Comparison of ENCODE assay signal across 22 cellular contexts in the genomic region with DNA sequence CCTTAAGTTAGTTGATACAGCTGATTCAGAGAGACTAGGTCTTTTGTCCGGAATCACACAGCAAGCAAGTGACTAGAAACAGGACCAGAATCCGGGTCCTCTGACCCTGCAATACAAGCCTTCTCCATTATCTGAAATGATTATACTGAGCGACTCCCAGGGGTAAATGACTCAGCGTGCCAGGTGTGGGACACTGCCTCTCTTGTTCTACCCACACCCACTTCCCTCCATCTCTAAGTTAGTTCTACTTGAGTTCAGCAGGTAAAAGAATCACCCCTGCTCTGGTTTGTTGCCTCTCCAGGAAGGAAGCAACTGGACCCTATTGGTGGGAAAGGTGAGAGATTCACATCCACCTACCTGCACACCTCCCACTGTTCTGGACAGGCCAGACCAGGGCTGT.
DNase-seq lines count a peak whose midpoint lies in the region; ATAC-seq, FAIRE-seq and TF ChIP-seq lines count a peak whose summit lies in the region.
"Had no signal": no experiment of that assay in that cellular context is flagged by ENCODE, and none has a peak within 500 bp of the region (broad histone marks: within the 10 kb centered on the region; RNA-seq: fewer than 3 reads in every experiment).

No MANE protein-coding gene starts in this region.

- no peak overlapping the region for H4K5ac ChIP-seq in H1 (ENCODE audit: insufficient read length, low read depth, low read length)

- TF ChIP-seq POLR2A in H1 (IDR thresholded peaks at IDR 0.05; ENCODE audit: control extremely low read depth in 1 of 2, low read depth in 2 of 2, low read length in 2 of 2): no peak

- no peak overlapping the region for H3K14ac ChIP-seq in H1 (ENCODE audit: insufficient read length)
- H3K14ac ChIP-seq in mesenchymal stem cell (ENCODE audit: low read length in 2 of 2): no peak overlapping the region

- H3K4me1 ChIP-seq in H1 (replicated peaks in 1 of 4; ENCODE audit: control insufficient read depth in 3 of 4, insufficient read depth in 4 of 4, low read length in 3 of 4): peaks cover 14 to 30% (median 20%) of the 10 kb centered on the region in 4 experiments
- peaks cover 21% of the 10 kb centered on the region for H3K4me1 ChIP-seq in mesenchymal stem cell (ENCODE audit: control insufficient read depth, insufficient read depth, low read depth, low read length)
- H3K4me1 ChIP-seq: left lung, uterus had no signal

- H2BK20ac ChIP-seq in H1 (ENCODE audit: low read length): no peak overlapping the region

- H3K4me2 ChIP-seq in H1 (ENCODE audit: insufficient read depth in 1 of 2, low read depth in 2 of 2, low read length in 2 of 2) (no peak overlapping the region), mesenchymal stem cell (ENCODE audit: low read length, poor library complexity, severe bottlenecking) (no peak overlapping the region)

- no peaks in the 10 kb centered on the region for H3K79me2 ChIP-seq in H1 (ENCODE audit: control insufficient read depth in 1 of 2, insufficient read depth in 2 of 2, low read length in 2 of 2)

- no peak overlapping the region for H2BK15ac ChIP-seq in H1 (ENCODE audit: low read length)
- H2BK15ac ChIP-seq in mesenchymal stem cell (ENCODE audit: low read depth, poor library complexity, severe bottlenecking): no peak overlapping the region

- H3K36me3 Mint-ChIP-seq in activated CD8-positive, alpha-beta T cell treated with anti-CD3 and anti-CD28 coated beads for 36 hours (ENCODE audit: low read depth): no peaks in the 10 kb centered on the region
- H3K36me3 Mint-ChIP-seq: activated CD4-positive, alpha-beta memory T cell treated with anti-CD3 and anti-CD28 coated beads for 36 hours had no signal

- no peak overlapping the region for H3K9ac ChIP-seq in H1 (replicated peaks in 1 of 4; ENCODE audit: extremely low read depth in 1 of 4, low read depth in 3 of 4, low read length in 3 of 4)
- H3K9ac ChIP-seq in mesenchymal stem cell (ENCODE audit: low read length): no peak overlapping the region

- intact Hi-C loops in activated CD8-positive, alpha-beta T cell treated with anti-CD3 and anti-CD28 coated beads for 36 hours (cut with micrococcal nuclease): no loop called here

- H4K8ac ChIP-seq in H1 (ENCODE audit: extremely low read depth, insufficient read depth, low read length): no peak overlapping the region
- no peak overlapping the region for H4K8ac ChIP-seq in mesenchymal stem cell (ENCODE audit: low read length)

- H3K23ac ChIP-seq in H1 (ENCODE audit: insufficient read length) (no peak overlapping the region), mesenchymal stem cell (ENCODE audit: low read length in 2 of 2) (no peak overlapping the region)

- peak overlapping the region; percentile 42; the same call in 1 of the 2 replicates for H2BK12ac ChIP-seq in H1 (ENCODE audit: low read depth, low read length)
- no peak overlapping the region for H2BK12ac ChIP-seq in mesenchymal stem cell (ENCODE audit: low read length in 2 of 2)

- H3K27me3 ChIP-seq in H1 (replicated peaks in 1 of 4; ENCODE audit: control insufficient read depth in 3 of 4, extremely low read depth in 1 of 4, insufficient read depth in 3 of 4, low read length in 3 of 4) (peaks cover 0 to 14% (median 12%) of the 10 kb centered on the region in 4 experiments; a peak in 6 of 7 replicates), mesenchymal stem cell (ENCODE audit: control insufficient read depth in 1 of 2, insufficient read depth in 1 of 2, low read length in 2 of 2) (no peaks in the 10 kb centered on the region)
- H3K27me3 ChIP-seq: left lung, uterus had no signal

- H3K23me2 ChIP-seq in H1 (ENCODE audit: low read depth, low read length): no peaks in the 10 kb centered on the region

- H4K91ac ChIP-seq in H1 (replicated peaks; ENCODE audit: insufficient read length, low read length) (no peak overlapping the region), mesenchymal stem cell (ENCODE audit: low read length) (no peak overlapping the region)

- H3K36me3 ChIP-seq in H1 (ENCODE audit: control insufficient read depth in 2 of 4, insufficient read depth in 4 of 4, low read length in 3 of 4) (peaks cover 0 to 4% (median 2%) of the 10 kb centered on the region in 4 experiments; a peak in 1 of 8 replicates), mesenchymal stem cell (ENCODE audit: control insufficient read depth in 1 of 2, insufficient read depth in 2 of 2, low read depth in 1 of 2, low read length in 2 of 2) (peaks cover 0 to 81% of the 10 kb centered on the region in 2 experiments)
- H3K36me3 ChIP-seq: left lung, uterus had no signal

- H3K27ac Mint-ChIP-seq in activated CD8-positive, alpha-beta T cell treated with anti-CD3 and anti-CD28 coated beads for 36 hours: no peak overlapping the region
- H3K27ac Mint-ChIP-seq: activated CD4-positive, alpha-beta memory T cell treated with anti-CD3 and anti-CD28 coated beads for 36 hours had no signal

- H3K79me1 ChIP-seq in H1 (ENCODE audit: low read depth, low read length) (peaks cover 3% of the 10 kb centered on the region; the same call in 1 of the 2 replicates), mesenchymal stem cell (replicated peaks; ENCODE audit: low read length, poor library complexity, severe bottlenecking) (no peaks in the 10 kb centered on the region)

- H3K9me3 ChIP-seq in H1 (ENCODE audit: insufficient read depth in 2 of 2, low read depth in 1 of 2, low read length in 1 of 2) (no peaks in the 10 kb centered on the region), mesenchymal stem cell (ENCODE audit: control insufficient read depth, low read length) (no peaks in the 10 kb centered on the region)
- H3K9me3 ChIP-seq: left lung, uterus had no signal

- CTCF ChIA-PET in H1 (lab: Charles Lee; ENCODE audit: partially characterized antibody): interaction anchor here (0.7 to 2.9 kb wide), 4 partner anchors 21 to 53 kb away, joined by 3 to 8 read pairs (median 4); no protein-coding TSS in a partner anchor
- CTCF ChIA-PET in activated CD8-positive, alpha-beta T cell treated with anti-CD3 and anti-CD28 coated beads for 36 hours (lab: Charles Lee): interaction anchor here (1.6 kb wide), 1 partner anchor 108 kb away, joined by 3 read pairs; no protein-coding TSS in a partner anchor

- peaks cover 6% of the 10 kb centered on the region for H3K27me3 Mint-ChIP-seq in activated CD8-positive, alpha-beta T cell treated with anti-CD3 and anti-CD28 coated beads for 36 hours

- H3K4ac ChIP-seq in H1 (replicated peaks; ENCODE audit: insufficient read length, low read depth, low read length): no peak overlapping the region
- no peak overlapping the region for H3K4ac ChIP-seq in mesenchymal stem cell (ENCODE audit: low read depth in 1 of 2, low read length in 2 of 2)

- no peak overlapping the region for H3K27ac ChIP-seq in H1 (ENCODE audit: low read depth, low read length)
- H3K27ac ChIP-seq in mesenchymal stem cell (ENCODE audit: low read length, poor library complexity, severe bottlenecking): no peak overlapping the region
- H3K27ac ChIP-seq: left lung, RWPE1, uterus had no signal

- ATAC-seq in activated CD8-positive, alpha-beta T cell treated with anti-CD3 and anti-CD28 coated beads for 36 hours: no peak
- ATAC-seq in GM18519 (IDR thresholded peaks at IDR 0.05; ENCODE audit: low FRiP score, unreplicated experiment): no peak
- ATAC-seq: left lung had no signal

- no peak for TF ChIP-seq RAD21 in H1 (IDR thresholded peaks at IDR 0.05 in 1 of 2, conservative IDR thresholded peaks at IDR 0.05 in 1 of 2; ENCODE audit: low read depth in 2 of 2, low read length in 2 of 2)

- no peaks in the 10 kb centered on the region for H3K9me3 Mint-ChIP-seq in activated CD8-positive, alpha-beta T cell treated with anti-CD3 and anti-CD28 coated beads for 36 hours
- H3K9me3 Mint-ChIP-seq: activated CD4-positive, alpha-beta memory T cell treated with anti-CD3 and anti-CD28 coated beads for 36 hours had no signal

- POLR2A ChIA-PET in H1 (lab: Charles Lee; ENCODE audit: partially characterized antibody): no interaction called here
- POLR2A ChIA-PET in activated CD8-positive, alpha-beta T cell treated with anti-CD3 and anti-CD28 coated beads for 36 hours (lab: Charles Lee): no interaction called here

- H3K4me3 ChIP-seq in H1 (ENCODE audit: extremely low read depth in 1 of 4, insufficient read depth in 2 of 4, low read depth in 3 of 4, low read length in 4 of 4) (no peak overlapping the region), mesenchymal stem cell (ENCODE audit: insufficient read depth in 1 of 2, low read depth in 1 of 2, low read length in 2 of 2) (no peak overlapping the region)
- H3K4me3 ChIP-seq: left lung, uterus had no signal

- H3K4me1 Mint-ChIP-seq in activated CD8-positive, alpha-beta T cell treated with anti-CD3 and anti-CD28 coated beads for 36 hours (ENCODE audit: low read depth): no peaks in the 10 kb centered on the region

- H2BK120ac ChIP-seq in H1 (replicated peaks; ENCODE audit: low read depth, low read length) (no peak overlapping the region), mesenchymal stem cell (ENCODE audit: low read depth, low read length) (no peak overlapping the region)

- DNase-seq in COLO668 (lab: John Stamatoyannopoulos, UW; ENCODE audit: unreplicated experiment) (peak; percentile 25), NCI-H1436 (lab: John Stamatoyannopoulos, UW) (peak; percentile 75), H1 (ENCODE audit: low read depth in 1 of 2, low spot score in 2 of 2) (no peak), mesenchymal stem cell (no peak), occipital lobe (lab: John Stamatoyannopoulos, UW) (no peak), amniotic stem cell (lab: John Stamatoyannopoulos, UW) (no peak)
- DNase-seq in activated CD8-positive, alpha-beta T cell treated with anti-CD3 and anti-CD28 coated beads for 36 hours: no peak
- DNase-seq: activated CD4-positive, alpha-beta memory T cell treated with anti-CD3 and anti-CD28 coated beads for 36 hours; activated CD4-positive, CD25-positive, alpha-beta regulatory T cell; activated gamma-delta T cell treated with Interleukin-2 at 50 U/mL for 16 hours; activated T-cell treated with anti-CD3 and anti-CD28 coated beads for 4 hours; GDM1; glutamatergic neuron; KBM-7; left lung; NCI-H187; NCI-H510A treated with DMSO at 0.1 percent for 48 hours; posterior cingulate gyrus; T-helper 9 cell; uterus had no signal

- H2BK5ac ChIP-seq in H1 (ENCODE audit: low read depth, low read length): no peak overlapping the region
- no peak overlapping the region for H2BK5ac ChIP-seq in mesenchymal stem cell (ENCODE audit: low read depth, low read length, poor library complexity, severe bottlenecking)

- WGBS in H1 (ENCODE audit: extremely low coverage in 1 of 2, insufficient coverage in 1 of 2, insufficient read length in 1 of 2, insufficient replicate concordance in 2 of 2, low coverage in 1 of 2, low lambda C conversion rate in 2 of 2, missing lambda C conversion rate in 1 of 2), 2 experiments: 89% methylated on average over 4 of the region's 4 CpGs; no CpG with 5 or more reads in 1 of the 2 experiments
- WGBS in mesenchymal stem cell: 81% methylated on average over 4 of the region's 4 CpGs

- no peak overlapping the region for H3K4me3 Mint-ChIP-seq in activated CD8-positive, alpha-beta T cell treated with anti-CD3 and anti-CD28 coated beads for 36 hours
- H3K4me3 Mint-ChIP-seq: activated CD4-positive, alpha-beta memory T cell treated with anti-CD3 and anti-CD28 coated beads for 36 hours had no signal

- no peak for TF ChIP-seq CTCF in H1 (IDR thresholded peaks at IDR 0.05; ENCODE audit: control extremely low read depth in 1 of 3, insufficient read depth in 1 of 3, low read depth in 1 of 3, low read length in 3 of 3)
- TF ChIP-seq CTCF in activated CD8-positive, alpha-beta T cell treated with anti-CD3 and anti-CD28 coated beads for 36 hours (IDR thresholded peaks at IDR 0.05): no peak

- H2AFZ ChIP-seq in H1 (ENCODE audit: low read length): no peak overlapping the region
- no peak overlapping the region for H2AFZ ChIP-seq in mesenchymal stem cell (ENCODE audit: low read depth, low read length)

- no peak overlapping the region for H3K56ac ChIP-seq in H1 (replicated peaks; ENCODE audit: insufficient read length, low read depth, low read length)

- no peak for TF ChIP-seq EP300 in H1 (IDR thresholded peaks at IDR 0.05; ENCODE audit: borderline replicate concordance in 1 of 2, low read depth in 2 of 2, low read length in 2 of 2)

- no peak overlapping the region for H3K18ac ChIP-seq in H1 (ENCODE audit: extremely low read depth, low read length)
- no peak overlapping the region for H3K18ac ChIP-seq in mesenchymal stem cell (ENCODE audit: low read depth in 1 of 2, low read length in 2 of 2)

- no peak for FAIRE-seq in H1 (lab: Jason Lieb, UNC)

- no peak overlapping the region for H2AK5ac ChIP-seq in H1 (ENCODE audit: low read depth, low read length)
- H2AK5ac ChIP-seq in mesenchymal stem cell (ENCODE audit: low read length, severe bottlenecking): peak overlapping the region; percentile 53

- peaks cover 5 to 22% of the 10 kb centered on the region in 2 experiments for H4K20me1 ChIP-seq in H1 (replicated peaks in 1 of 2; ENCODE audit: control insufficient read depth in 1 of 2, insufficient read depth in 2 of 2, low read length in 2 of 2)

Comparison
In these comparisons a context has a peak if more than half of its experiments do, and no peak if none do; other contexts are left out.
1. DNase-seq: peak in COLO668 (single experiment) and NCI-H1436 (single experiment); none in H1 (0 of 2), mesenchymal stem cell (single experiment), activated CD8-positive, alpha-beta T cell treated with anti-CD3 and anti-CD28 coated beads for 36 hours (single experiment), occipital lobe (single experiment) and amniotic stem cell (single experiment).